16 cellular contexts compared by ENCODE assay signal in the genomic region with DNA sequence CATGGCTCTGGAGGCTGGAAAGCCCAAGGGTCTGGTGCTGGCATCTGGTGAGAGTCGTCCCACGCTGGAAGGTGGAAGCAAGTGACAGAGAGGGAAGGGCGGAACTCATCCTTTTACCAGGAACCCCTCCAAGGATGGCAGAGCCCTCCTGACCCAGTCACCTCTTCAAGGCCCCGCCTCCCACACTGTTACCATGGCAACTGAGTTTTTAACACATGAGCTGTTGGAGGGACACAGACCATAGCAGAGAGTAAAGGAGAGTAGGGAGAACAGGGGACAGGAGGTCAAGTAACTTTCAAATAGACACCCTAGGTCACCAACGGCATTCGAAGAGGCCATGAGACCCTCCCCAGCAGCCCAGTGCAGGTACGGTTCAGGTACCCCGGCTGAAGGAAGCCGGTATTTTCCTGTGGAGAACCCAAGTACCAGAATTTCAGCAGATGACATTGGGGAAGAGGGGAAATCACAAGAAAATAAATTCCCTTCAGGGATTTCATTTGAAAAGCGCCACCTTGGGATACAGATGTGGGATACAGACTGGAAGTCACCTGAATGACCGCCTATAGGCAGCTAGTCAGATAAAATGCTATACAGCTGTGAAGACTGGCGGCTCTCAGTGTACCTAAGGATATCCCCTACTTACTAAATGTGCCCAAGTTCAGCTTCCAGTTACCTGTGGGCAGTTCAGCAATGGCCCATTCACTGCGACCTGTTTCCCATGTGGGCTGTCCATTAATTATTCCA. TPM values are rescaled to one million over a fixed set of nuclear protein-coding genes. Genes with fewer than 3 reads are reported as not detected.
DNase-seq lines count a peak whose midpoint lies in the region; ATAC-seq, FAIRE-seq and TF ChIP-seq lines count a peak whose summit lies in the region.
"Had no signal": no experiment of that assay in that cellular context is flagged by ENCODE, and none has a peak within 500 bp of the region (broad histone marks: within the 10 kb centered on the region; RNA-seq: fewer than 3 reads in every experiment).

No MANE protein-coding gene starts in this region.

- H3K9me3 ChIP-seq in GM12878 (replicated peaks; ENCODE audit: control insufficient read depth, insufficient read depth, low read length) (no peaks in the 10 kb centered on the region), OCI-LY7 (ENCODE audit: low read length) (no peaks in the 10 kb centered on the region)
- H3K9me3 ChIP-seq: gastroesophageal sphincter, uterus had no signal

- H3K27me3 ChIP-seq in GM12878 (replicated peaks in 1 of 2; ENCODE audit: control insufficient read depth in 2 of 2, insufficient read depth in 2 of 2, low read length in 1 of 2) = no peaks in the 10 kb centered on the region
- H3K27me3 ChIP-seq: gastroesophageal sphincter, uterus had no signal

- no peak for FAIRE-seq in GM12878 (lab: Jason Lieb, UNC)
- FAIRE-seq: HTR-8/SVneo had no signal

- H4K20me1 ChIP-seq in GM12878 (ENCODE audit: control insufficient read depth, insufficient read depth) (no peaks in the 10 kb centered on the region), OCI-LY7 (ENCODE audit: insufficient read depth, low read length) (no peaks in the 10 kb centered on the region)

- RAD21 ChIA-PET in GM12878 (lab: Charles Lee; ENCODE audit: unreplicated experiment) = interaction anchor here (1.3 to 1.5 kb wide), 2 partner anchors 118 to 214 kb away, joined by 3 to 4 read pairs; no protein-coding TSS in a partner anchor

- no peak overlapping the region for H3K9ac ChIP-seq in GM12878 (ENCODE audit: control insufficient read depth, insufficient read depth, low read length)

- CTCF ChIA-PET in GM12878 (lab: Yijun Ruan, JAX) (interaction anchor here (1.0 to 3.6 kb wide), 6 partner anchors 11 to 215 kb away, joined by 3 to 15 read pairs (median 4); no protein-coding TSS in a partner anchor), OCI-LY7 (lab: Charles Lee; ENCODE audit: unreplicated experiment) (interaction anchor here (0.6 kb wide), 1 partner anchor 193 kb away, joined by 3 read pairs; no protein-coding TSS in a partner anchor)

- TF ChIP-seq EP300 in GM12878 (IDR thresholded peaks at IDR 0.05; ENCODE audit: borderline replicate concordance in 1 of 2, control insufficient read depth in 1 of 2, low read depth in 2 of 2, low read length in 2 of 2) = no peak

- H3K27ac Mint-ChIP-seq in nephron progenitor cell = no peak overlapping the region
- H3K27ac Mint-ChIP-seq: stimulated activated memory B cell treated with anti-CD40 and anti-IgM and Interleukin-4, amounts not matched to agents 10 μg/mL and 1 μg/mL and 100 μg/mL, for 72 hours had no signal

- H3K36me3 Mint-ChIP-seq in nephron progenitor cell (ENCODE audit: low read depth) = no peaks in the 10 kb centered on the region
- H3K36me3 Mint-ChIP-seq: naive B cell; stimulated activated memory B cell treated with anti-CD40 and anti-IgM and Interleukin-4, amounts not matched to agents 10 μg/mL and 1 μg/mL and 100 μg/mL, for 72 hours had no signal

- H2AFZ ChIP-seq in GM12878 (ENCODE audit: control insufficient read depth, low read depth, low read length) (no peak overlapping the region), OCI-LY7 (ENCODE audit: low read length) (no peak overlapping the region)

- peaks cover 34% of the 10 kb centered on the region for H3K4me1 Mint-ChIP-seq in nephron progenitor cell

- H3K27ac ChIP-seq in GM12878 (ENCODE audit: control insufficient read depth, insufficient read depth) (no peak overlapping the region), OCI-LY7 (ENCODE audit: low read depth, low read length, poor library complexity, severe bottlenecking) (no peak overlapping the region)
- H3K27ac ChIP-seq: uterus had no signal

- DNase-seq in NCI-H748 (lab: John Stamatoyannopoulos, UW; ENCODE audit: unreplicated experiment) = peak; percentile 46
- DNase-seq in NCI-H748 treated with DMSO at 0.1 percent for 48 hours (lab: John Stamatoyannopoulos, UW) = no peak
- peak; percentile 45 for DNase-seq in M059J (ENCODE audit: low read depth)
- DNase-seq in GM12878 (ENCODE audit: low read depth, low spot score) = no peak
- DNase-seq in nephron progenitor cell = peak; percentile 70
- no peak for DNase-seq in OCI-LY7 (ENCODE audit: low spot score)
- DNase-seq: HCEC 1CT; left cardiac atrium; naive B cell; stimulated activated CD4-positive, alpha-beta T cell treated with anti-CD3 and anti-CD28 coated beads, Interleukin-4, amount 100 ng/mL, for 1 hour; uterus had no signal

- H3K4me1 ChIP-seq in GM12878 (ENCODE audit: control insufficient read depth, insufficient read depth, low read length) (no peaks in the 10 kb centered on the region), OCI-LY7 (ENCODE audit: insufficient read depth, low read length, poor library complexity, severe bottlenecking) (no peaks in the 10 kb centered on the region)
- H3K4me1 ChIP-seq: uterus had no signal

- TF ChIP-seq RAD21 in GM12878 (IDR thresholded peaks at IDR 0.05; ENCODE audit: insufficient read depth, low read depth, low read length) = no peak

- H3K9me2 ChIP-seq in OCI-LY7 (ENCODE audit: insufficient read depth, low read length) = no peaks in the 10 kb centered on the region

- 63% methylated on average over 13 of the region's 13 CpGs for WGBS in GM12878 (ENCODE audit: insufficient coverage, insufficient replicate concordance, low lambda C conversion rate, missing lambda C conversion rate)

- POLR2A ChIA-PET in GM12878 (lab: Charles Lee) (no interaction called here), OCI-LY7 (lab: Charles Lee) (interaction anchor here (0.5 kb wide), 1 partner anchor 233 kb away, joined by 5 read pairs; no protein-coding TSS in a partner anchor)

- BruUV-seq in GM12878 (replicated peaks; lab: Mats Ljungman, UMichigan) (no TSS peak), OCI-LY7 (replicated peaks; lab: Mats Ljungman, UMichigan) (no TSS peak)

- H3K36me3 ChIP-seq in GM12878 (ENCODE audit: control insufficient read depth in 2 of 2, insufficient read depth in 2 of 2, low read length in 1 of 2) (no peaks in the 10 kb centered on the region), OCI-LY7 (ENCODE audit: insufficient read depth, low read length) (no peaks in the 10 kb centered on the region)
- H3K36me3 ChIP-seq: gastroesophageal sphincter, uterus had no signal

- no peaks in the 10 kb centered on the region for H3K9me3 Mint-ChIP-seq in nephron progenitor cell
- H3K9me3 Mint-ChIP-seq: stimulated activated memory B cell treated with anti-CD40 and anti-IgM and Interleukin-4, amounts not matched to agents 10 μg/mL and 1 μg/mL and 100 μg/mL, for 72 hours had no signal

- no peak for TF ChIP-seq CTCF in GM12878 (IDR thresholded peaks at IDR 0.05 in 2 of 3, conservative IDR thresholded peaks at IDR 0.05 in 1 of 3; ENCODE audit: control insufficient read depth in 2 of 3, extremely low read depth in 1 of 3, insufficient read depth in 1 of 3, low read depth in 3 of 3, low read length in 3 of 3)
- no peak for TF ChIP-seq CTCF in nephron progenitor cell (IDR thresholded peaks at IDR 0.05)
- TF ChIP-seq CTCF in OCI-LY7 (conservative IDR thresholded peaks at IDR 0.05; ENCODE audit: low read length) = no peak

- H3K4me3 ChIP-seq in GM12878 (no peak overlapping the region), OCI-LY7 (ENCODE audit: low read depth, low read length, poor library complexity, severe bottlenecking) (no peak overlapping the region)
- H3K4me3 ChIP-seq: gastroesophageal sphincter, uterus had no signal

- 0 out of 3 replicates have a peak, but pooled peaks have one; percentile 16 for ATAC-seq in GM12878
- no peak for ATAC-seq in HG03039 (IDR thresholded peaks at IDR 0.05; ENCODE audit: unreplicated experiment)
- ATAC-seq in GM18907 (IDR thresholded peaks at IDR 0.05; ENCODE audit: unreplicated experiment) = no peak
- ATAC-seq: gastroesophageal sphincter; left cardiac atrium; stimulated activated memory B cell treated with anti-CD40 and anti-IgM and Interleukin-4, amounts not matched to agents 10 μg/mL and 1 μg/mL and 100 μg/mL, for 72 hours had no signal

- no peak for TF ChIP-seq POLR2A in GM12878 (IDR thresholded peaks at IDR 0.05; ENCODE audit: low read depth, low read length)

- in situ Hi-C loops in GM12878 (cut with MboI) = no loop called here

- H3K4me2 ChIP-seq in GM12878 (ENCODE audit: control insufficient read depth, insufficient read depth) = no peak overlapping the region
- H3K4me2 ChIP-seq in OCI-LY7 (ENCODE audit: low read length) = no peak overlapping the region

- no peak overlapping the region for H3K4me3 Mint-ChIP-seq in nephron progenitor cell
- H3K4me3 Mint-ChIP-seq: stimulated activated memory B cell treated with anti-CD40 and anti-IgM and Interleukin-4, amounts not matched to agents 10 μg/mL and 1 μg/mL and 100 μg/mL, for 72 hours had no signal

- H3K27me3 Mint-ChIP-seq in nephron progenitor cell (ENCODE audit: low read depth, poor library complexity) = peaks cover 21% of the 10 kb centered on the region

- intact Hi-C loops in GM12878 (cut with micrococcal nuclease; ENCODE audit: unreplicated experiment) = loop anchor here (1.0 to 2.0 kb wide), 2 partner anchors 117 to 214 kb away; no protein-coding TSS in a partner anchor
- intact Hi-C loops in OCI-LY7 (cut with micrococcal nuclease; ENCODE audit: unreplicated experiment) = loop anchor here (2.0 kb wide), 1 partner anchor 213 kb away; no protein-coding TSS in a partner anchor

- SMC1A ChIA-PET in GM12878 (lab: Charles Lee; ENCODE audit: uncharacterized antibody, unreplicated experiment) = interaction anchor here (0.9 to 1.7 kb wide), 5 partner anchors 77 to 216 kb away, joined by 3 to 6 read pairs (median 3); no protein-coding TSS in a partner anchor

- H3K79me2 ChIP-seq in GM12878 (ENCODE audit: control insufficient read depth, insufficient read depth, low read length) = no peaks in the 10 kb centered on the region
- no peaks in the 10 kb centered on the region for H3K79me2 ChIP-seq in OCI-LY7 (ENCODE audit: insufficient read depth, low read depth, low read length)

RNA-seq across cellular contexts. Expression of a gene that starts 8.0 kb away (rescaled TPM):
- 0.47 and 0.71 TPM in 2 replicates for total RNA-seq in M059J (2014; rRNA removed; shearing (Covaris generic))
- not detected in 2 replicates for total RNA-seq in GM12878 (2013; cell fraction: nucleolus; rRNA removed)
- total RNA-seq in GM12878 (2014; rRNA removed) = 0.16 and 0.34 TPM in 2 replicates
- 0.09 and 0.18 TPM in 2 replicates for total RNA-seq in GM12878 (2014; rRNA removed; fragmentation: Illumina TruSeq; extraction: Trizol)
- 0.11 and 0.56 TPM in 2 replicates for total RNA-seq in GM12878 (2021)
- 0.49 TPM for polyA plus RNA-seq in GM12878 (2011; ENCODE audit: low read depth)
- polyA plus RNA-seq in GM12878 (2011; rRNA removed) = 0.03 and 0.06 TPM in 2 replicates
- 0.03 and 0.07 TPM in 2 replicates for polyA plus RNA-seq in GM12878 (2011; cell fraction: cytosol; rRNA removed)
- polyA plus RNA-seq in GM12878 (2011; cell fraction: nucleus; rRNA removed) = not detected in 2 replicates
- polyA plus RNA-seq in GM12878 (2012) = 0.45 and 0.49 TPM in 2 replicates
- polyA plus RNA-seq in GM12878 (2014; fragmentation: Illumina TruSeq; extraction: Trizol) = 0.18 TPM in 1 of 2 replicates, not detected in the other
- polyA plus RNA-seq in GM12878 (2014; fragmentation: Nextera tagmentation; extraction: Ambion mirVana) = 1 to 10 TPM in 1 of 2 experiments, under 1 TPM in 1; 0.61 to 1.6 TPM
- 0.49 and 0.80 TPM in 2 replicates for polyA plus RNA-seq in GM12878 (2014; rRNA removed)
- polyA plus RNA-seq in GM12878 (2016; fragmentation: Nextera tagmentation; extraction: Ambion mirVana) = under 1 TPM; 0.17 to 0.32 TPM
- not detected in 2 replicates for polyA minus RNA-seq in GM12878 (2011; rRNA and poly(A)+ RNA removed)
- not detected in 2 replicates for polyA minus RNA-seq in GM12878 (2011; cell fraction: cytosol; rRNA and poly(A)+ RNA removed)
- not detected in 2 replicates for polyA minus RNA-seq in GM12878 (2011; cell fraction: nucleus; rRNA and poly(A)+ RNA removed)
- total RNA-seq in OCI-LY7 (2014; rRNA removed; shearing (Covaris generic)) = 0.21 and 1.1 TPM in 2 replicates
- total RNA-seq in OCI-LY7 (2022) = 0.51 and 0.65 TPM in 2 replicates

Comparison
In these comparisons a context has a peak if more than half of its experiments do, and no peak if none do; other contexts are left out.
1. DNase-seq: peak in NCI-H748 (single experiment), M059J (single experiment) and nephron progenitor cell (single experiment); none in NCI-H748 treated with DMSO at 0.1 percent for 48 hours (single experiment), GM12878 (single experiment) and OCI-LY7 (single experiment).